ENCODE assay signal across 1 cellular context in genomic region chr17:77675816-77676799, GRCh38.
TF ChIP-seq lines count a peak whose summit lies in the region.

No MANE protein-coding gene starts in this region.

TF ChIP-seq in GM23338, 12 proteins besides CTCF, POLR2A, EP300 and RAD21 (continued from another document):
- TF ChIP-seq ZNF462 (CRISPR knock-in tag; IDR thresholded peaks at IDR 0.05) (no peak), CREB1 (CRISPR knock-in tag; IDR thresholded peaks at IDR 0.05; ENCODE audit: low read depth) (no peak), EZH2phosphoT487 (IDR thresholded peaks at IDR 0.05; ENCODE audit: unreplicated experiment) (no peak), JUNB (IDR thresholded peaks at IDR 0.05; ENCODE audit: unreplicated experiment) (no peak), ZNF331 (CRISPR knock-in tag; IDR thresholded peaks at IDR 0.05; ENCODE audit: low read depth) (no peak), ETS1 (IDR thresholded peaks at IDR 0.05) (no peak), ZNF114 (CRISPR knock-in tag; IDR thresholded peaks at IDR 0.05) (no peak)
